Comparison of ENCODE assay signal across 8 cellular contexts in the genomic region with DNA sequence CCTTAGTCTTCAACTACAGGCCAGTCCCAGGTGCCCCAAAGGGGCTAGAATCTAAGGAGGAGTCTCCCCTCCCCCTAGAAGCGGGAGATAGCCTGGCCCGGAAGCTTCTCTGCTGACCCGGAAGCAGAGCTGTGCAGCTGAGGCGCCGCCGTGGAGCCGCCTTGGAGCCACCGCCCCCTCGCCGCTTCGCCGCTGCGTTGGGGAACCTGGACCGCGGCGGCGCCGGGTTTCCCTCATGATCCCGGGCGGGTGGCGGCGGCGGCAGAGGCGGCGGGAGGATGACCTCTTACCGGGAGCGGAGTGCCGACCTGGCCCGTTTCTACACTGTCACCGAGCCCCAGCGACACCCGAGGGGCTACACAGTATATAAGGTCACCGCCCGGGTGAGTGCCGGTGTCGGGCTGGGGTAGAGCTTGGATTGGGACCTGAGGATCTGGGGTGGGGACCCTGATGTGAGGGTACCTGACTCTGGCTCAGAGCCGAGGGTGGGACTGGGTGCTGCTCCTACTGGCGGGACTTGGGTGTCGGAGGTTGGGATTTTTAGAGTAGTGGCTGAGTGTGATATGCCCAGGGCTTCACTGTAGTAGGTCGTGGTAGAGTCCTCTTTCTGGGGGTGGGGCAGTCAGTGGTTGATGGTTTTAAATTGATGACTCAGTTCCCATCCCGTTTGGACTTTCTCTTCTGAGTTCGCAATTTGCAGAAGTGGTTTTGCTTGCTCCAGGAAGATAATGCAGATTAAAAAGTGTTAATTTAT. TPM values are rescaled to one million over a fixed set of nuclear protein-coding genes. Genes with fewer than 3 reads are reported as not detected.
DNase-seq lines count a peak whose midpoint lies in the region; ATAC-seq and TF ChIP-seq lines count a peak whose summit lies in the region.

A gene with protein sequence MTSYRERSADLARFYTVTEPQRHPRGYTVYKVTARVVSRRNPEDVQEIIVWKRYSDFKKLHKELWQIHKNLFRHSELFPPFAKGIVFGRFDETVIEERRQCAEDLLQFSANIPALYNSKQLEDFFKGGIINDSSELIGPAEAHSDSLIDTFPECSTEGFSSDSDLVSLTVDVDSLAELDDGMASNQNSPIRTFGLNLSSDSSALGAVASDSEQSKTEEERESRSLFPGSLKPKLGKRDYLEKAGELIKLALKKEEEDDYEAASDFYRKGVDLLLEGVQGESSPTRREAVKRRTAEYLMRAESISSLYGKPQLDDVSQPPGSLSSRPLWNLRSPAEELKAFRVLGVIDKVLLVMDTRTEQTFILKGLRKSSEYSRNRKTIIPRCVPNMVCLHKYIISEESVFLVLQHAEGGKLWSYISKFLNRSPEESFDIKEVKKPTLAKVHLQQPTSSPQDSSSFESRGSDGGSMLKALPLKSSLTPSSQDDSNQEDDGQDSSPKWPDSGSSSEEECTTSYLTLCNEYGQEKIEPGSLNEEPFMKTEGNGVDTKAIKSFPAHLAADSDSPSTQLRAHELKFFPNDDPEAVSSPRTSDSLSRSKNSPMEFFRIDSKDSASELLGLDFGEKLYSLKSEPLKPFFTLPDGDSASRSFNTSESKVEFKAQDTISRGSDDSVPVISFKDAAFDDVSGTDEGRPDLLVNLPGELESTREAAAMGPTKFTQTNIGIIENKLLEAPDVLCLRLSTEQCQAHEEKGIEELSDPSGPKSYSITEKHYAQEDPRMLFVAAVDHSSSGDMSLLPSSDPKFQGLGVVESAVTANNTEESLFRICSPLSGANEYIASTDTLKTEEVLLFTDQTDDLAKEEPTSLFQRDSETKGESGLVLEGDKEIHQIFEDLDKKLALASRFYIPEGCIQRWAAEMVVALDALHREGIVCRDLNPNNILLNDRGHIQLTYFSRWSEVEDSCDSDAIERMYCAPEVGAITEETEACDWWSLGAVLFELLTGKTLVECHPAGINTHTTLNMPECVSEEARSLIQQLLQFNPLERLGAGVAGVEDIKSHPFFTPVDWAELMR (plus strand): TSS at position 115 of the 754 bp plus-strand sequence. CDS start 164 bp downstream, at position 279.

- H3K27me3 Mint-ChIP-seq in IgD-negative memory B cell: peaks cover 13% of the 10 kb centered on the region
- peaks cover 25% of the 10 kb centered on the region for H3K27me3 Mint-ChIP-seq in activated T-cell treated with anti-CD3 and anti-CD28 coated beads, Interleukin-2, amount 50 U/mL, for 4 hours (ENCODE audit: low read depth)

- H3K27ac ChIP-seq in esophagus muscularis mucosa (replicated peaks in 1 of 4): peak within 1 kb of the TSS; percentile 79 to 84 (median 82)

- H3K9me3 ChIP-seq in esophagus muscularis mucosa: no peaks in the 10 kb centered on the region

- H3K27me3 ChIP-seq in esophagus muscularis mucosa: peaks cover 0 to 16% (median 0%) of the 10 kb centered on the region in 4 donors

- peak; percentile 97 for ATAC-seq in GM21576 (IDR thresholded peaks at IDR 0.05; ENCODE audit: unreplicated experiment)
- peak; percentile 99 for ATAC-seq in activated T-cell treated with anti-CD3 and anti-CD28 coated beads, Interleukin-2, amount 50 U/mL, for 4 hours

- H3K27ac Mint-ChIP-seq in IgD-negative memory B cell: peak within 1 kb of the TSS; percentile 41 to 100 (median 92)

- peaks cover 2 to 10% (median 6%) of the 10 kb centered on the region in 3 donors for H3K9me3 Mint-ChIP-seq in IgD-negative memory B cell
- peaks cover 7% of the 10 kb centered on the region for H3K9me3 Mint-ChIP-seq in activated T-cell treated with anti-CD3 and anti-CD28 coated beads, Interleukin-2, amount 50 U/mL, for 4 hours

- intact Hi-C loops in esophagus muscularis mucosa (cut with DNase I): no loop called here

- no peaks in the 10 kb centered on the region for H3K36me3 ChIP-seq in esophagus muscularis mucosa

- peak within 1 kb of the TSS; percentile 73 to 96 (median 89) for H3K4me3 ChIP-seq in esophagus muscularis mucosa

- H3K4me1 ChIP-seq in esophagus muscularis mucosa: peaks cover 15 to 27% (median 23%) of the 10 kb centered on the region in 4 donors

- H3K36me3 Mint-ChIP-seq in IgD-negative memory B cell: no peaks in the 10 kb centered on the region
- peaks cover 11% of the 10 kb centered on the region for H3K36me3 Mint-ChIP-seq in activated T-cell treated with anti-CD3 and anti-CD28 coated beads, Interleukin-2, amount 50 U/mL, for 4 hours (ENCODE audit: insufficient read depth)

- TF ChIP-seq EP300 in esophagus muscularis mucosa (IDR thresholded peaks at IDR 0.05): no peak

- peak; percentile 4 to 21 (median 12) for TF ChIP-seq CTCF in esophagus muscularis mucosa (IDR thresholded peaks at IDR 0.05)

- H3K4me1 Mint-ChIP-seq in IgD-negative memory B cell: peaks cover 7 to 22% (median 17%) of the 10 kb centered on the region in 3 donors
- H3K4me1 Mint-ChIP-seq in activated T-cell treated with anti-CD3 and anti-CD28 coated beads, Interleukin-2, amount 50 U/mL, for 4 hours (ENCODE audit: low read depth): peaks cover 28% of the 10 kb centered on the region

- peak within 1 kb of the TSS; percentile 90 to 99 (median 94) for H3K4me3 Mint-ChIP-seq in IgD-negative memory B cell
- H3K4me3 Mint-ChIP-seq in activated T-cell treated with anti-CD3 and anti-CD28 coated beads, Interleukin-2, amount 50 U/mL, for 4 hours: peak within 1 kb of the TSS; percentile 94

- 0% methylated on average over 21 of the region's 42 CpGs for WGBS in esophagus muscularis mucosa

- no peak for TF ChIP-seq POLR2A in esophagus muscularis mucosa (IDR thresholded peaks at IDR 0.05; ENCODE audit: low read depth)

- DNase-seq in DMS53 (lab: John Stamatoyannopoulos, UW): peak; percentile 96
- peak; percentile 79 for DNase-seq in activated T-cell treated with anti-CD3 and anti-CD28 coated beads, Interleukin-2, amount 50 U/mL, for 4 hours
- DNase-seq in esophagus muscularis mucosa (ENCODE audit: extremely low spot score): peak; percentile 95
- peak; percentile 89 for DNase-seq in myocyte (ENCODE audit: low read depth)
- DNase-seq in stimulated activated CD8-positive, alpha-beta memory T cell treated with anti-CD3 and anti-CD28 coated beads, Interleukin-7, amount 100 ng/mL, for 4 hours (ENCODE audit: low read depth in 2 of 2): peak; percentile 65 to 79

TF ChIP-seq in PFSK-1, 5 proteins besides CTCF, POLR2A, EP300 and RAD21:
- no peak for TF ChIP-seq REST (IDR thresholded peaks at IDR 0.05; ENCODE audit: insufficient read depth in 1 of 2, low read depth in 2 of 2, low read length in 2 of 2)
- peak; percentile 82; the same call in 1 of the 2 replicates for TF ChIP-seq SIN3A (IDR thresholded peaks at IDR 0.05; ENCODE audit: borderline replicate concordance, insufficient read depth, low read length)
- peak; percentile 58 for TF ChIP-seq FOXP2 (optimal IDR thresholded peaks at IDR 0.05; ENCODE audit: borderline replicate concordance, extremely low read depth, extremely low read length, insufficient read depth)
- TF ChIP-seq POLR2AphosphoS5 (IDR thresholded peaks at IDR 0.05; ENCODE audit: low read depth, low read length): peak; percentile 82
- TF ChIP-seq TAF1 (IDR thresholded peaks at IDR 0.05; ENCODE audit: borderline replicate concordance, insufficient read depth, low read length): 0 out of 2 replicates have a peak, but pooled peaks have one; percentile 44

RNA-seq across cellular contexts. Expression of the gene that starts here (rescaled TPM):
- 7.6 TPM for polyA plus RNA-seq in IgD-negative memory B cell
- 5.2 TPM for polyA plus RNA-seq in PFSK-1 (2012; ENCODE audit: insufficient read length, low read depth)
- total RNA-seq in activated T-cell treated with anti-CD3 and anti-CD28 coated beads, Interleukin-2, amount 50 U/mL, for 4 hours: 1 to 10 TPM; 4.8 to 6.8 (median 6.1) TPM
- total RNA-seq in esophagus muscularis mucosa (10 to 100 TPM; 21.0 to 26.8 (median 23.8) TPM), myocyte (28.6 and 36.6 TPM in 2 replicates)
- polyA plus RNA-seq in myocyte (2012): 11.7 TPM

Comparison
In these comparisons a context has a peak if more than half of its experiments do, and no peak if none do; other contexts are left out.
1. Peak in every context shown above with its lines: DNase-seq, ATAC-seq, H3K4me3 ChIP-seq and H3K27ac ChIP-seq.